8 cellular contexts compared by ENCODE assay signal in the genomic region with DNA sequence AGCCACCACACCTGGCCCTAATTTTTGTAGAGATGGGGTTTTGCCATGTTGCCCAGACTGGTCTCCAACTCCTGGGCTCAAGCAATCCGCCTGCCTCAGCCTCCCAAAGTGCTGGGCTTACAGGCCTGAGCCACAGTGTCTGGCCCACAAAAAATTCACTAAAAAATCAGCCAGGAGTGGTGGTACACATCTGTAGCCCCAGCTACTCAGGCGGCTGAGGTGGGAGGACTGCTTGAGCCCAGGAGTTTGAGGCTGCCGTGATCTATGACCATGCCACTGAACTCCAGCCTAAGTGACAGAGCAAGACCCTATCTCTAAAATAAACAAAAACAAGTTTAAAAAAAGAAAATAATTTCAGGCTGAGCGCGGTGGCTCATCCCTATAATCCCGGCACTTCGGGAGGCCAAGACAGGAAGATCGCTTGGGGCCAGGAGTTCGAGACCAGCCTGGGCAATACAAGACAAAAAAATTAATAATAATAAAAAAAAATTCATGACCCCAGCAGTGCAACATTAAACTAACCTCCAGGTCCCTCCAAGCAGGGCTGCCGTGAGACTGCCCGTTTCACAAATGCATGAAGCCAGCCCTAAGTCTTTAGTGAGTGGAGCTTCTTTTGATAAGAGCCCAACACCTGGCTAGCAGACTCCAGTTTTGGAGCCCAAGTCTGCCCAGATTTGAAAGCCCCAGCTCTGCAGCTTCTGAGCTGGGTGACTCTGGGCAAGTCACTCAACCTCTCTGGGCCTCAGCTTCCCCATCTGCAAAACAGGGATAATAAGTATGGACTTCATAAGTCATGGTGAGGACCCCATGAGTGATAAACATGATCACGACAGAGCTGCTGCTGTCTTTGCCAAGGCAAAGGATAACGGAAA. TPM values are rescaled to one million over a fixed set of nuclear protein-coding genes. Genes with fewer than 3 reads are reported as not detected.
DNase-seq lines count a peak whose midpoint lies in the region; ATAC-seq and TF ChIP-seq lines count a peak whose summit lies in the region.

No MANE protein-coding gene starts in this region.

- H3K4me1 ChIP-seq in OCI-LY7 (ENCODE audit: insufficient read depth, low read length, poor library complexity, severe bottlenecking) = peaks cover 73% of the 10 kb centered on the region
- H3K4me1 ChIP-seq in duodenal mucosa (ENCODE audit: control insufficient read depth in 1 of 2, insufficient read depth in 2 of 2, low read length in 2 of 2) = peaks cover 51 to 73% of the 10 kb centered on the region in 2 donors
- H3K4me1 ChIP-seq in neuronal stem cell (ENCODE audit: control insufficient read depth in 2 of 2, insufficient read depth in 1 of 2, low read depth in 1 of 2, low read length in 2 of 2) = peaks cover 14 to 16% of the 10 kb centered on the region in 2 donors

- H3K9ac ChIP-seq in duodenal mucosa (ENCODE audit: low read depth in 1 of 2, low read length in 2 of 2) (peak overlapping the region; percentile 79 to 88), neuronal stem cell (ENCODE audit: low read depth, low read length, poor library complexity) (no peak overlapping the region)

- TF ChIP-seq CTCF in BJ (IDR thresholded peaks at IDR 0.05; ENCODE audit: insufficient read depth, low read depth, low read length) (no peak), OCI-LY7 (conservative IDR thresholded peaks at IDR 0.05; ENCODE audit: low read length) (no peak)

- H2BK5ac ChIP-seq in neuronal stem cell (ENCODE audit: low read length) = no peak overlapping the region

- no CpG with 5 or more reads among the region's 13 CpGs for WGBS in neuronal stem cell (ENCODE audit: extremely low coverage in 2 of 2, insufficient read length in 2 of 2, insufficient replicate concordance in 1 of 2), 2 donors

- peak overlapping the region; percentile 64 for H3K27ac ChIP-seq in OCI-LY7 (ENCODE audit: low read depth, low read length, poor library complexity, severe bottlenecking)
- peak overlapping the region; percentile 97 for H3K27ac ChIP-seq in duodenal mucosa (ENCODE audit: low read depth, low read length)
- no peak overlapping the region for H3K27ac ChIP-seq in neuronal stem cell (replicated peaks; ENCODE audit: low read length)

- H4K91ac ChIP-seq in neuronal stem cell (ENCODE audit: low read depth, low read length, poor library complexity) = no peak overlapping the region

- H4K8ac ChIP-seq in neuronal stem cell (ENCODE audit: low read depth, low read length) = no peak overlapping the region

- H3K36me3 ChIP-seq in BJ (ENCODE audit: control insufficient read depth, insufficient read depth, low read length) (peaks cover 25% of the 10 kb centered on the region), OCI-LY7 (ENCODE audit: insufficient read depth, low read length) (no peaks in the 10 kb centered on the region), duodenal mucosa (ENCODE audit: control insufficient read depth in 1 of 2, insufficient read depth in 2 of 2, low read length in 2 of 2) (peaks cover 0 to 9% of the 10 kb centered on the region in 2 donors), neuronal stem cell (replicated peaks in 1 of 2; ENCODE audit: control insufficient read depth in 2 of 2, insufficient read depth in 2 of 2, low read length in 2 of 2) (peaks cover 3 to 16% of the 10 kb centered on the region in 2 donors)

- no peaks in the 10 kb centered on the region for H3K9me2 ChIP-seq in OCI-LY7 (ENCODE audit: insufficient read depth, low read length)

- H2BK120ac ChIP-seq in neuronal stem cell (ENCODE audit: low read depth, low read length) = no peak overlapping the region

- H3K9me3 ChIP-seq in OCI-LY7 (ENCODE audit: low read length) (no peaks in the 10 kb centered on the region), duodenal mucosa (ENCODE audit: control insufficient read depth in 1 of 2, low read length in 2 of 2) (no peaks in the 10 kb centered on the region), neuronal stem cell (replicated peaks in 1 of 2; ENCODE audit: control insufficient read depth in 2 of 2, insufficient read depth in 1 of 2, low read depth in 1 of 2, low read length in 2 of 2) (no peaks in the 10 kb centered on the region)

- H3K4me2 ChIP-seq in OCI-LY7 (ENCODE audit: low read length) (peak overlapping the region; percentile 76), neuronal stem cell (ENCODE audit: insufficient read depth, low read length, poor library complexity, severe bottlenecking) (no peak overlapping the region)

- no peak overlapping the region for H2BK12ac ChIP-seq in neuronal stem cell (ENCODE audit: low read length)

- H3K18ac ChIP-seq in neuronal stem cell (ENCODE audit: low read length) = peak overlapping the region; percentile 94

- H3K4me3 ChIP-seq in BJ (ENCODE audit: low read depth, low read length) = peak overlapping the region; percentile 66
- peak overlapping the region; percentile 65 for H3K4me3 ChIP-seq in OCI-LY7 (ENCODE audit: low read depth, low read length, poor library complexity, severe bottlenecking)
- H3K4me3 ChIP-seq in duodenal mucosa (ENCODE audit: low read depth in 1 of 2, low read length in 2 of 2) = peak overlapping the region; percentile 79 to 88
- H3K4me3 ChIP-seq in neuronal stem cell (ENCODE audit: low read length in 2 of 2) = no peak overlapping the region

- no peak overlapping the region for H3K4ac ChIP-seq in neuronal stem cell (ENCODE audit: low read length)

- BruUV-seq in OCI-LY7 (replicated peaks; lab: Mats Ljungman, UMichigan) = no TSS peak

- H2AFZ ChIP-seq in OCI-LY7 (ENCODE audit: low read length) = peak overlapping the region; percentile 74; the same call in 1 of the 2 replicates
- no peak overlapping the region for H2AFZ ChIP-seq in neuronal stem cell (ENCODE audit: low read length)

- CTCF ChIA-PET in BJ (lab: Yijun Ruan, JAX) = interaction anchor here (0.6 to 7.3 kb wide), 7 partner anchors 25 to 364 kb away, joined by 3 to 64 read pairs (median 4); a partner anchor contains a TSS
- CTCF ChIA-PET in OCI-LY7 (lab: Charles Lee; ENCODE audit: unreplicated experiment) = no interaction called here

- H3K14ac ChIP-seq in neuronal stem cell (ENCODE audit: low read length) = no peak overlapping the region

- peak overlapping the region; percentile 89 for H2BK15ac ChIP-seq in neuronal stem cell (ENCODE audit: low read length)

- no peaks in the 10 kb centered on the region for H3K27me3 ChIP-seq in BJ (ENCODE audit: control insufficient read depth, insufficient read depth, low read length)
- no peaks in the 10 kb centered on the region for H3K27me3 ChIP-seq in duodenal mucosa (ENCODE audit: control insufficient read depth in 1 of 2, insufficient read depth in 2 of 2, low read length in 2 of 2)
- H3K27me3 ChIP-seq in neuronal stem cell (ENCODE audit: control insufficient read depth in 3 of 3, insufficient read depth in 3 of 3, low read depth in 1 of 3, low read length in 3 of 3) = peaks cover 0 to 7% (median 0%) of the 10 kb centered on the region in 3 experiments

- H2AK5ac ChIP-seq in neuronal stem cell (ENCODE audit: low read depth, low read length) = peak overlapping the region; percentile 98

- intact Hi-C loops in OCI-LY7 (cut with micrococcal nuclease; ENCODE audit: unreplicated experiment) = loop anchor here (10.0 kb wide), 2 partner anchors 54 to 674 kb away; no protein-coding TSS in a partner anchor

- peaks cover 13% of the 10 kb centered on the region for H3K79me1 ChIP-seq in neuronal stem cell (ENCODE audit: low read depth, low read length)

- H4K20me1 ChIP-seq in OCI-LY7 (ENCODE audit: insufficient read depth, low read length) = no peaks in the 10 kb centered on the region

- POLR2A ChIA-PET in BJ (lab: Charles Lee) (no interaction called here), OCI-LY7 (lab: Charles Lee) (no interaction called here)

- no peak for ATAC-seq in HG03045 (IDR thresholded peaks at IDR 0.05; ENCODE audit: unreplicated experiment)

- no peak for DNase-seq in BJ (ENCODE audit: low read depth)
- no peak for DNase-seq in OCI-LY7 (ENCODE audit: low spot score)
- no peak for DNase-seq in neuronal stem cell (ENCODE audit: low spot score)
- no peak for DNase-seq in RKO (ENCODE audit: low spot score)
- no peak for DNase-seq in NCI-H2196 treated with DMSO at 0.1 percent for 48 hours (lab: John Stamatoyannopoulos, UW; ENCODE audit: unreplicated experiment)
- DNase-seq in activated CD4-positive, alpha-beta T cell treated with anti-CD3 and anti-CD28 coated beads for 48 hours = no peak

- H3K23ac ChIP-seq in neuronal stem cell (ENCODE audit: low read depth, low read length, poor library complexity) = no peak overlapping the region

- H3K79me2 ChIP-seq in OCI-LY7 (ENCODE audit: insufficient read depth, low read depth, low read length) = no peaks in the 10 kb centered on the region

RNA-seq across cellular contexts. Expression of a gene that starts 38.6 kb away (rescaled TPM):
- 0.20 and 0.55 TPM in 2 replicates for polyA plus RNA-seq in BJ (2011; rRNA removed)
- polyA minus RNA-seq in BJ (2011; rRNA and poly(A)+ RNA removed) = 0.52 TPM in 1 of 2 replicates, not detected in the other
- not detected in 2 replicates for total RNA-seq in OCI-LY7 (2014; rRNA removed; shearing (Covaris generic))
- not detected in 2 replicates for total RNA-seq in OCI-LY7 (2022)
- polyA plus RNA-seq in neuronal stem cell (2013, experiment 1 of 2) = 0.08 TPM
- polyA plus RNA-seq in neuronal stem cell (2013, experiment 2 of 2) = not detected

RNA-seq across cellular contexts. Expression of a gene that starts 43.1 kb away (rescaled TPM):
- 4.0 and 5.7 TPM in 2 replicates for polyA plus RNA-seq in BJ (2011; rRNA removed)
- polyA minus RNA-seq in BJ (2011; rRNA and poly(A)+ RNA removed) = 7.2 and 8.6 TPM in 2 replicates
- 3.7 and 5.0 TPM in 2 replicates for total RNA-seq in OCI-LY7 (2014; rRNA removed; shearing (Covaris generic))
- total RNA-seq in OCI-LY7 (2022) = 10.8 and 13.4 TPM in 2 replicates
- polyA plus RNA-seq in neuronal stem cell (2013, experiment 1 of 2) = 16.2 TPM
- polyA plus RNA-seq in neuronal stem cell (2013, experiment 2 of 2) = 16.7 TPM

Comparison
In these comparisons a context has a peak if more than half of its experiments do, and no peak if none do; other contexts are left out.
1. H3K4me3 ChIP-seq: peak in BJ (single experiment), OCI-LY7 (single experiment) and duodenal mucosa (2 of 2); none in neuronal stem cell (0 of 2).